ENCODE assay signal across 1 cellular context in the genomic region with DNA sequence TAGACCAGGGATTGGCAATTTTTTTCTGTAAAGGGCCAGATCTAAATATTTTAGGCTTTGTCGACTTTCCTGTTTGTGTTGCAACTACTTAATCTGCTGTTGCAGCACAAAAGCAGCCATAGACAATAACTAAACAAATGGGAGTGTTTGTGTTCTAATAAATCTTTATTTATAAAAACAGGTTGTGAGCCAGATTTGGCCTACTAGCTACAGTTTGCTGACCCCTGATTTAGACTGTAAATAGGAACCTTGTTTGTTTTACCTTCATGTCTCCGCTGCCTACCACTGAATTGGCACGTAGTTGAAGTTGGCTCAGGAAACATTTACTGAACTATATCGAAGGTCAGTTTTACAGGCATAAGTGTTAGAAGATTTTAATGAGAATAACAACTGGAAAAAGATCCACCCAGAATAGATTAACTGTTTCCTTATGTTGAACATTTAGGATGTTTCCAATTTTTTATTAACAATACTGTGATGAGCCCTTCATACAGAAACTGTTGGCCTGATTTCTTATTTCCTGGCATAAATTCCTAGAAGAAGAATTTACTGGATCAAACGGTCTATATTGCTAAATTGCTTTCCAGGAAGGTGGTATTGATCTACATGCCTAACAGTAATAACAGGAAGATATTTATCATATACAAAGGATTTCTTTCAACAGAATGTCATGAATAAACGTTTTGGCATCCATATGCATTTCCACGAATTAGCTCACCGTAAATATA.
TF ChIP-seq lines count a peak whose summit lies in the region.

No MANE protein-coding gene starts in this region.

TF ChIP-seq in HepG2, 621 proteins besides CTCF, POLR2A, EP300 and RAD21 (continued from another document and continues in another):
- TF ChIP-seq SIN3A (IDR thresholded peaks at IDR 0.05; ENCODE audit: borderline replicate concordance, low read depth, low read length) (no peak), ZNF816 (CRISPR knock-in tag; IDR thresholded peaks at IDR 0.05; ENCODE audit: borderline replicate concordance) (no peak), XRCC5 (optimal IDR thresholded peaks at IDR 0.05; ENCODE audit: low read length) (no peak), ZNF207 (IDR thresholded peaks at IDR 0.05; ENCODE audit: borderline replicate concordance) (no peak), SMARCE1 (IDR thresholded peaks at IDR 0.05; ENCODE audit: borderline replicate concordance) (no peak), ZFP62 (CRISPR knock-in tag; IDR thresholded peaks at IDR 0.05) (no peak), ZNF562 (CRISPR knock-in tag; IDR thresholded peaks at IDR 0.05; ENCODE audit: borderline replicate concordance) (no peak), NFKB2 (CRISPR knock-in tag; IDR thresholded peaks at IDR 0.05; ENCODE audit: borderline replicate concordance) (no peak), YEATS4 (CRISPR knock-in tag; IDR thresholded peaks at IDR 0.05; ENCODE audit: borderline replicate concordance) (peak; percentile 36; the same call in 1 of the 2 replicates), ZNF24 (IDR thresholded peaks at IDR 0.05) (no peak), HMG20A (CRISPR knock-in tag; IDR thresholded peaks at IDR 0.05; ENCODE audit: borderline replicate concordance) (peak; percentile 91), GPN1 (CRISPR knock-in tag; IDR thresholded peaks at IDR 0.05; ENCODE audit: borderline replicate concordance) (no peak), PITX1 (CRISPR knock-in tag; IDR thresholded peaks at IDR 0.05) (peak; percentile 79), TCF7 (IDR thresholded peaks at IDR 0.05; ENCODE audit: low read depth) (peak; percentile 95), GLI4 (CRISPR knock-in tag; IDR thresholded peaks at IDR 0.05; ENCODE audit: borderline replicate concordance) (no peak), ZFP36L1 (CRISPR knock-in tag; IDR thresholded peaks at IDR 0.05) (no peak), SIX4 (CRISPR knock-in tag; IDR thresholded peaks at IDR 0.05) (no peak), ZSCAN20 (CRISPR knock-in tag; IDR thresholded peaks at IDR 0.05; ENCODE audit: borderline replicate concordance) (no peak), ZNF570 (CRISPR knock-in tag; IDR thresholded peaks at IDR 0.05; ENCODE audit: borderline replicate concordance) (no peak), MLLT10 (CRISPR knock-in tag; IDR thresholded peaks at IDR 0.05) (no peak), TMF1 (CRISPR knock-in tag; IDR thresholded peaks at IDR 0.05; ENCODE audit: low read depth) (no peak), NR2C2 (CRISPR knock-in tag; IDR thresholded peaks at IDR 0.05; ENCODE audit: borderline replicate concordance) (no peak), RNF2 (conservative IDR thresholded peaks at IDR 0.05; ENCODE audit: low read depth) (no peak), ZKSCAN5 (CRISPR knock-in tag; IDR thresholded peaks at IDR 0.05) (no peak), SNAPC2 (CRISPR knock-in tag; IDR thresholded peaks at IDR 0.05) (no peak), MEF2D (CRISPR knock-in tag; IDR thresholded peaks at IDR 0.05) (peak; percentile 96), FOSL2 (CRISPR knock-in tag; IDR thresholded peaks at IDR 0.05) (peak; percentile 23; the same call in 1 of the 2 replicates), JUN (CRISPR knock-in tag; IDR thresholded peaks at IDR 0.05) (no peak), ZNF564 (CRISPR knock-in tag; IDR thresholded peaks at IDR 0.05) (no peak)
- TF ChIP-seq, protein P1, sequence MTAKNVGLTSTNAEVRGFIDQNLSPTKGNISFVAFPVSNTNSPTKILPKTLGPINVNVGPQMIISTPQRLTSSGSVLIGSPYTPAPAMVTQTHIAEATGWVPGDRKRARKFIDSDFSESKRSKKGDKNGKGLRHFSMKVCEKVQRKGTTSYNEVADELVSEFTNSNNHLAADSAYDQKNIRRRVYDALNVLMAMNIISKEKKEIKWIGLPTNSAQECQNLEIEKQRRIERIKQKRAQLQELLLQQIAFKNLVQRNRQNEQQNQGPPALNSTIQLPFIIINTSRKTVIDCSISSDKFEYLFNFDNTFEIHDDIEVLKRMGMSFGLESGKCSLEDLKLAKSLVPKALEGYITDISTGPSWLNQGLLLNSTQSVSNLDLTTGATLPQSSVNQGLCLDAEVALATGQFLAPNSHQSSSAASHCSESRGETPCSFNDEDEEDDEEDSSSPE (CRISPR knock-in tag; IDR thresholded peaks at IDR 0.05) = peak; percentile 28; the same call in 1 of the 2 replicates
- TF ChIP-seq, protein P2, sequence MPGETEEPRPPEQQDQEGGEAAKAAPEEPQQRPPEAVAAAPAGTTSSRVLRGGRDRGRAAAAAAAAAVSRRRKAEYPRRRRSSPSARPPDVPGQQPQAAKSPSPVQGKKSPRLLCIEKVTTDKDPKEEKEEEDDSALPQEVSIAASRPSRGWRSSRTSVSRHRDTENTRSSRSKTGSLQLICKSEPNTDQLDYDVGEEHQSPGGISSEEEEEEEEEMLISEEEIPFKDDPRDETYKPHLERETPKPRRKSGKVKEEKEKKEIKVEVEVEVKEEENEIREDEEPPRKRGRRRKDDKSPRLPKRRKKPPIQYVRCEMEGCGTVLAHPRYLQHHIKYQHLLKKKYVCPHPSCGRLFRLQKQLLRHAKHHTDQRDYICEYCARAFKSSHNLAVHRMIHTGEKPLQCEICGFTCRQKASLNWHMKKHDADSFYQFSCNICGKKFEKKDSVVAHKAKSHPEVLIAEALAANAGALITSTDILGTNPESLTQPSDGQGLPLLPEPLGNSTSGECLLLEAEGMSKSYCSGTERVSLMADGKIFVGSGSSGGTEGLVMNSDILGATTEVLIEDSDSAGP (CRISPR knock-in tag; IDR thresholded peaks at IDR 0.05; ENCODE audit: borderline replicate concordance) = no peak
- TF ChIP-seq, protein P3, sequence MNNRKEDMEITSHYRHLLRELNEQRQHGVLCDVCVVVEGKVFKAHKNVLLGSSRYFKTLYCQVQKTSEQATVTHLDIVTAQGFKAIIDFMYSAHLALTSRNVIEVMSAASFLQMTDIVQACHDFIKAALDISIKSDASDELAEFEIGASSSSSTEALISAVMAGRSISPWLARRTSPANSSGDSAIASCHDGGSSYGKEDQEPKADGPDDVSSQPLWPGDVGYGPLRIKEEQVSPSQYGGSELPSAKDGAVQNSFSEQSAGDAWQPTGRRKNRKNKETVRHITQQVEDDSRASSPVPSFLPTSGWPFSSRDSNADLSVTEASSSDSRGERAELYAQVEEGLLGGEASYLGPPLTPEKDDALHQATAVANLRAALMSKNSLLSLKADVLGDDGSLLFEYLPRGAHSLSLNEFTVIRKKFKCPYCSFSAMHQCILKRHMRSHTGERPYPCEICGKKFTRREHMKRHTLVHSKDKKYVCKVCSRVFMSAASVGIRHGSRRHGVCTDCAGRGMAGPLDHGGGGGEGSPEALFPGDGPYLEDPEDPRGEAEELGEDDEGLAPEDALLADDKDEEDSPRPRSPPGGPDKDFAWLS (CRISPR knock-in tag; IDR thresholded peaks at IDR 0.05; ENCODE audit: borderline replicate concordance) = no peak
- TF ChIP-seq, protein P4, sequence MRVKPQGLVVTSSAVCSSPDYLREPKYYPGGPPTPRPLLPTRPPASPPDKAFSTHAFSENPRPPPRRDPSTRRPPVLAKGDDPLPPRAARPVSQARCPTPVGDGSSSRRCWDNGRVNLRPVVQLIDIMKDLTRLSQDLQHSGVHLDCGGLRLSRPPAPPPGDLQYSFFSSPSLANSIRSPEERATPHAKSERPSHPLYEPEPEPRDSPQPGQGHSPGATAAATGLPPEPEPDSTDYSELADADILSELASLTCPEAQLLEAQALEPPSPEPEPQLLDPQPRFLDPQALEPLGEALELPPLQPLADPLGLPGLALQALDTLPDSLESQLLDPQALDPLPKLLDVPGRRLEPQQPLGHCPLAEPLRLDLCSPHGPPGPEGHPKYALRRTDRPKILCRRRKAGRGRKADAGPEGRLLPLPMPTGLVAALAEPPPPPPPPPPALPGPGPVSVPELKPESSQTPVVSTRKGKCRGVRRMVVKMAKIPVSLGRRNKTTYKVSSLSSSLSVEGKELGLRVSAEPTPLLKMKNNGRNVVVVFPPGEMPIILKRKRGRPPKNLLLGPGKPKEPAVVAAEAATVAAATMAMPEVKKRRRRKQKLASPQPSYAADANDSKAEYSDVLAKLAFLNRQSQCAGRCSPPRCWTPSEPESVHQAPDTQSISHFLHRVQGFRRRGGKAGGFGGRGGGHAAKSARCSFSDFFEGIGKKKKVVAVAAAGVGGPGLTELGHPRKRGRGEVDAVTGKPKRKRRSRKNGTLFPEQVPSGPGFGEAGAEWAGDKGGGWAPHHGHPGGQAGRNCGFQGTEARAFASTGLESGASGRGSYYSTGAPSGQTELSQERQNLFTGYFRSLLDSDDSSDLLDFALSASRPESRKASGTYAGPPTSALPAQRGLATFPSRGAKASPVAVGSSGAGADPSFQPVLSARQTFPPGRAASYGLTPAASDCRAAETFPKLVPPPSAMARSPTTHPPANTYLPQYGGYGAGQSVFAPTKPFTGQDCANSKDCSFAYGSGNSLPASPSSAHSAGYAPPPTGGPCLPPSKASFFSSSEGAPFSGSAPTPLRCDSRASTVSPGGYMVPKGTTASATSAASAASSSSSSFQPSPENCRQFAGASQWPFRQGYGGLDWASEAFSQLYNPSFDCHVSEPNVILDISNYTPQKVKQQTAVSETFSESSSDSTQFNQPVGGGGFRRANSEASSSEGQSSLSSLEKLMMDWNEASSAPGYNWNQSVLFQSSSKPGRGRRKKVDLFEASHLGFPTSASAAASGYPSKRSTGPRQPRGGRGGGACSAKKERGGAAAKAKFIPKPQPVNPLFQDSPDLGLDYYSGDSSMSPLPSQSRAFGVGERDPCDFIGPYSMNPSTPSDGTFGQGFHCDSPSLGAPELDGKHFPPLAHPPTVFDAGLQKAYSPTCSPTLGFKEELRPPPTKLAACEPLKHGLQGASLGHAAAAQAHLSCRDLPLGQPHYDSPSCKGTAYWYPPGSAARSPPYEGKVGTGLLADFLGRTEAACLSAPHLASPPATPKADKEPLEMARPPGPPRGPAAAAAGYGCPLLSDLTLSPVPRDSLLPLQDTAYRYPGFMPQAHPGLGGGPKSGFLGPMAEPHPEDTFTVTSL (CRISPR knock-in tag; IDR thresholded peaks at IDR 0.05; ENCODE audit: borderline replicate concordance) = peak; percentile 92; the same call in 1 of the 2 replicates
- TF ChIP-seq, protein P5, sequence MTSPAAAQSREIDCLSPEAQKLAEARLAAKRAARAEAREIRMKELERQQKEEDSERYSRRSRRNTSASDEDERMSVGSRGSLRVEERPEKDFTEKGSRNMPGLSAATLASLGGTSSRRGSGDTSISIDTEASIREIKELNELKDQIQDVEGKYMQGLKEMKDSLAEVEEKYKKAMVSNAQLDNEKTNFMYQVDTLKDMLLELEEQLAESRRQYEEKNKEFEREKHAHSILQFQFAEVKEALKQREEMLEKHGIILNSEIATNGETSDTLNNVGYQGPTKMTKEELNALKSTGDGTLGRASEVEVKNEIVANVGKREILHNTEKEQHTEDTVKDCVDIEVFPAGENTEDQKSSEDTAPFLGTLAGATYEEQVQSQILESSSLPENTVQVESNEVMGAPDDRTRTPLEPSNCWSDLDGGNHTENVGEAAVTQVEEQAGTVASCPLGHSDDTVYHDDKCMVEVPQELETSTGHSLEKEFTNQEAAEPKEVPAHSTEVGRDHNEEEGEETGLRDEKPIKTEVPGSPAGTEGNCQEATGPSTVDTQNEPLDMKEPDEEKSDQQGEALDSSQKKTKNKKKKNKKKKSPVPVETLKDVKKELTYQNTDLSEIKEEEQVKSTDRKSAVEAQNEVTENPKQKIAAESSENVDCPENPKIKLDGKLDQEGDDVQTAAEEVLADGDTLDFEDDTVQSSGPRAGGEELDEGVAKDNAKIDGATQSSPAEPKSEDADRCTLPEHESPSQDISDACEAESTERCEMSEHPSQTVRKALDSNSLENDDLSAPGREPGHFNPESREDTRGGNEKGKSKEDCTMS (CRISPR knock-in tag; conservative IDR thresholded peaks at IDR 0.05) = no peak
- TF ChIP-seq, protein P6, sequence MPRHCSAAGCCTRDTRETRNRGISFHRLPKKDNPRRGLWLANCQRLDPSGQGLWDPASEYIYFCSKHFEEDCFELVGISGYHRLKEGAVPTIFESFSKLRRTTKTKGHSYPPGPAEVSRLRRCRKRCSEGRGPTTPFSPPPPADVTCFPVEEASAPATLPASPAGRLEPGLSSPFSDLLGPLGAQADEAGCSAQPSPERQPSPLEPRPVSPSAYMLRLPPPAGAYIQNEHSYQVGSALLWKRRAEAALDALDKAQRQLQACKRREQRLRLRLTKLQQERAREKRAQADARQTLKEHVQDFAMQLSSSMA (CRISPR knock-in tag; IDR thresholded peaks at IDR 0.05) = no peak
- TF ChIP-seq, protein P7, sequence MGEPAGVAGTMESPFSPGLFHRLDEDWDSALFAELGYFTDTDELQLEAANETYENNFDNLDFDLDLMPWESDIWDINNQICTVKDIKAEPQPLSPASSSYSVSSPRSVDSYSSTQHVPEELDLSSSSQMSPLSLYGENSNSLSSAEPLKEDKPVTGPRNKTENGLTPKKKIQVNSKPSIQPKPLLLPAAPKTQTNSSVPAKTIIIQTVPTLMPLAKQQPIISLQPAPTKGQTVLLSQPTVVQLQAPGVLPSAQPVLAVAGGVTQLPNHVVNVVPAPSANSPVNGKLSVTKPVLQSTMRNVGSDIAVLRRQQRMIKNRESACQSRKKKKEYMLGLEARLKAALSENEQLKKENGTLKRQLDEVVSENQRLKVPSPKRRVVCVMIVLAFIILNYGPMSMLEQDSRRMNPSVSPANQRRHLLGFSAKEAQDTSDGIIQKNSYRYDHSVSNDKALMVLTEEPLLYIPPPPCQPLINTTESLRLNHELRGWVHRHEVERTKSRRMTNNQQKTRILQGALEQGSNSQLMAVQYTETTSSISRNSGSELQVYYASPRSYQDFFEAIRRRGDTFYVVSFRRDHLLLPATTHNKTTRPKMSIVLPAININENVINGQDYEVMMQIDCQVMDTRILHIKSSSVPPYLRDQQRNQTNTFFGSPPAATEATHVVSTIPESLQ (CRISPR knock-in tag; conservative IDR thresholded peaks at IDR 0.05) = no peak
